In the genomic region with DNA sequence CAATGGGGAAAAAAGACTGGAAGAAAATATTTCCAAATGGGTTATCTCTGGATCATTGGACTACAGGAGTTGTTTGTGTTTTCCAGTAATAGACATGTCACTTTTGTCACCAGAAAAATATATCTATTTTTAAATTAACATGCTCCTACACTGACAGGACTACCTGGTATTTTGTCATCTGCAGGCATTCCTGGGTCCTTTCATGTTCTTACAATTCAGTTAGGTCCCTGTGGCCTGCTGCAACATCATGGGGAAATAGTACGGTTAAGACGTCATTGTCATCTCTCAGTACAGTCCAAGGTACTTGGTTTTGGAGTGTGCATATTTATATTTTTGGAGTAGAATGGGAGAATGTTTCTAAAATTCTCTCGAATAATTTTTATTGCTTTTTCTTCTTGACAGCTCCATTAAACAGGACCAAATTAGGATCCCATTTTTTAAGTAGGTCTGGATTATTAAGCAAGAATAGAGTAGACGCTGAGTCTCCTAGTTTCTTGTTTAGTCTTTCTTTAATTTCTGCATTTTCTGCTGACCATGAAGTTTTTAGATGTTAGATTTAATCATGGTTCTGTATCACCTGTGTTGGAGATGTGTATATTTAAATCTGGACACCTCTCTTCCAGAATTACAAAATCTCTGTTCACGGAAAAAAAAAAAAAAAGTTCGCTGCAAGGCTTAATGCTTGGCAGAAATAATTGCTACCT, we compare ENCODE assay signal across 12 cellular contexts. TPM values are rescaled to one million over a fixed set of nuclear protein-coding genes. Genes with fewer than 3 reads are reported as not detected.
DNase-seq lines count a peak whose midpoint lies in the region; ATAC-seq and TF ChIP-seq lines count a peak whose summit lies in the region.
"Had no signal": no experiment of that assay in that cellular context is flagged by ENCODE, and none has a peak within 500 bp of the region (broad histone marks: within the 10 kb centered on the region; RNA-seq: fewer than 3 reads in every experiment).

No MANE protein-coding gene starts in this region.

- H3K79me2 ChIP-seq in GM23248 (ENCODE audit: insufficient read depth): peaks cover 36% of the 10 kb centered on the region

- WGBS in suprapubic skin: 62% methylated on average over 6 of the region's 6 CpGs
- WGBS in GM23248 (ENCODE audit: low coverage in 1 of 2, low lambda C conversion rate in 2 of 2, missing lambda C conversion rate in 2 of 2), 2 experiments: 85% methylated on average over 6 of the region's 6 CpGs

- H3F3A ChIP-seq in GM23248 (ENCODE audit: insufficient read depth): peaks cover 26% of the 10 kb centered on the region; the same call in 1 of the 2 replicates

- ATAC-seq in activated T-cell treated with anti-CD3 and anti-CD28 coated beads, Interleukin-2, amount 50 U/mL, for 72 hours (replicated peaks in 1 of 2): no peak
- ATAC-seq in activated T-helper 17 cell treated with anti-CD3 and anti-CD28 coated beads, Interleukin-2, amount 50 U/mL, for 72 hours (replicated peaks): no peak
- ATAC-seq in lower lobe of right lung: no peak

- no peaks in the 10 kb centered on the region for H4K20me1 ChIP-seq in GM23248 (ENCODE audit: insufficient read depth)

- no peak for TF ChIP-seq EP300 in suprapubic skin (IDR thresholded peaks at IDR 0.05)

- H3K27ac ChIP-seq in lower lobe of right lung (peak overlapping the region; percentile 59), suprapubic skin (peak overlapping the region; percentile 40), GM23248 (no peak overlapping the region)

- in situ Hi-C loops in GM23248 (cut with MboI): no loop called here

- H3K4me2 ChIP-seq in GM23248 (ENCODE audit: unreplicated experiment): no peak overlapping the region

- no peak for DNase-seq in activated T-cell treated with anti-CD3 and anti-CD28 coated beads, Interleukin-2, amount 50 U/mL, for 72 hours
- no peak for DNase-seq in activated T-cell treated with anti-CD3 and anti-CD28 coated beads, Interleukin-2, amount 50 U/mL, for 48 hours
- DNase-seq in lower lobe of right lung (no peak), suprapubic skin (ENCODE audit: low spot score in 2 of 2) (no peak), DMS153 treated with DMSO at 0.1 percent for 48 hours (lab: John Stamatoyannopoulos, UW; ENCODE audit: unreplicated experiment) (no peak), NCI-H1694 treated with DMSO at 0.1 percent for 48 hours (lab: John Stamatoyannopoulos, UW) (no peak), GM23248 (no peak)
- DNase-seq: activated CD4-positive, CD25-positive, alpha-beta regulatory T cell; Calu3; NCI-H2227 treated with DMSO at 0.1 percent for 48 hours; stimulated activated naive CD4-positive, alpha-beta T cell treated with Interleukin-2 at 50 U/mL for 16 hours had no signal

- peaks cover 8% of the 10 kb centered on the region for H3K36me3 ChIP-seq in lower lobe of right lung
- H3K36me3 ChIP-seq in suprapubic skin: no peaks in the 10 kb centered on the region
- H3K36me3 ChIP-seq in GM23248 (ENCODE audit: low read depth): no peaks in the 10 kb centered on the region

- no peak for TF ChIP-seq CTCF in lower lobe of right lung (IDR thresholded peaks at IDR 0.05)
- no peak for TF ChIP-seq CTCF in suprapubic skin (IDR thresholded peaks at IDR 0.05)

- no peaks in the 10 kb centered on the region for H3K27me3 ChIP-seq in lower lobe of right lung (ENCODE audit: low read depth)
- no peaks in the 10 kb centered on the region for H3K27me3 ChIP-seq in suprapubic skin
- no peaks in the 10 kb centered on the region for H3K27me3 ChIP-seq in GM23248 (replicated peaks; ENCODE audit: insufficient read depth)

- H3K9ac ChIP-seq in GM23248: no peak overlapping the region

- no peaks in the 10 kb centered on the region for H3K9me2 ChIP-seq in GM23248 (ENCODE audit: insufficient read depth)

- H3K9me3 ChIP-seq in lower lobe of right lung (no peaks in the 10 kb centered on the region), suprapubic skin (no peaks in the 10 kb centered on the region), GM23248 (ENCODE audit: low read depth) (no peaks in the 10 kb centered on the region)

- intact Hi-C loops in lower lobe of right lung (cut with DNase I): no loop called here

- no peak overlapping the region for H3K4me3 Mint-ChIP-seq in activated T-cell treated with anti-CD3 and anti-CD28 coated beads, Interleukin-2, amount 50 U/mL, for 72 hours
- no peak overlapping the region for H3K4me3 Mint-ChIP-seq in activated T-helper 17 cell treated with anti-CD3 and anti-CD28 coated beads, Interleukin-2, amount 50 U/mL, for 72 hours

- peaks cover 3 to 26% of the 10 kb centered on the region in 2 donors for H3K36me3 Mint-ChIP-seq in activated T-cell treated with anti-CD3 and anti-CD28 coated beads, Interleukin-2, amount 50 U/mL, for 72 hours (ENCODE audit: insufficient read depth in 2 of 2)
- H3K36me3 Mint-ChIP-seq in activated T-helper 17 cell treated with anti-CD3 and anti-CD28 coated beads, Interleukin-2, amount 50 U/mL, for 72 hours (ENCODE audit: low read depth): peaks cover 60% of the 10 kb centered on the region

- no peak overlapping the region for H2AFZ ChIP-seq in GM23248

- no peaks in the 10 kb centered on the region for H3K9me3 Mint-ChIP-seq in activated T-cell treated with anti-CD3 and anti-CD28 coated beads, Interleukin-2, amount 50 U/mL, for 72 hours
- H3K9me3 Mint-ChIP-seq in activated T-helper 17 cell treated with anti-CD3 and anti-CD28 coated beads, Interleukin-2, amount 50 U/mL, for 72 hours: no peaks in the 10 kb centered on the region

- H3K4me3 ChIP-seq in lower lobe of right lung (no peak overlapping the region), suprapubic skin (no peak overlapping the region), GM23248 (no peak overlapping the region)

- H3K27me3 Mint-ChIP-seq in activated T-cell treated with anti-CD3 and anti-CD28 coated beads, Interleukin-2, amount 50 U/mL, for 72 hours (ENCODE audit: low read depth): no peaks in the 10 kb centered on the region
- H3K27me3 Mint-ChIP-seq in activated T-helper 17 cell treated with anti-CD3 and anti-CD28 coated beads, Interleukin-2, amount 50 U/mL, for 72 hours: no peaks in the 10 kb centered on the region

- peaks cover 96% of the 10 kb centered on the region for H3K4me1 ChIP-seq in lower lobe of right lung
- H3K4me1 ChIP-seq in suprapubic skin: peaks cover 90% of the 10 kb centered on the region
- H3K4me1 ChIP-seq in GM23248 (ENCODE audit: insufficient read depth): peaks cover 29% of the 10 kb centered on the region

- TF ChIP-seq POLR2A in suprapubic skin (IDR thresholded peaks at IDR 0.05): no peak

- peaks cover 74% of the 10 kb centered on the region for H3K4me1 Mint-ChIP-seq in activated T-cell treated with anti-CD3 and anti-CD28 coated beads, Interleukin-2, amount 50 U/mL, for 72 hours (ENCODE audit: low read depth)
- peaks cover 57% of the 10 kb centered on the region for H3K4me1 Mint-ChIP-seq in activated T-helper 17 cell treated with anti-CD3 and anti-CD28 coated beads, Interleukin-2, amount 50 U/mL, for 72 hours

- peak overlapping the region; percentile 66 for H3K27ac Mint-ChIP-seq in activated T-cell treated with anti-CD3 and anti-CD28 coated beads, Interleukin-2, amount 50 U/mL, for 72 hours
- peak overlapping the region; percentile 42 for H3K27ac Mint-ChIP-seq in activated T-helper 17 cell treated with anti-CD3 and anti-CD28 coated beads, Interleukin-2, amount 50 U/mL, for 72 hours

RNA-seq across cellular contexts. Expression of a gene that starts 46.9 kb away (rescaled TPM):
- 1 to 10 TPM; 7.0 to 7.4 TPM for total RNA-seq in activated T-cell treated with anti-CD3 and anti-CD28 coated beads, Interleukin-2, amount 50 U/mL, for 72 hours
- 1 to 10 TPM; 3.2 to 3.5 TPM for total RNA-seq in activated T-helper 17 cell treated with anti-CD3 and anti-CD28 coated beads, Interleukin-2, amount 50 U/mL, for 72 hours
- total RNA-seq in lower lobe of right lung (12.6 TPM), suprapubic skin (10 to 100 TPM; 23.2 to 36.6 (median 26.3) TPM)
- total RNA-seq in GM23248 (2014; rRNA removed; shearing (Covaris generic)): 1.9 and 3.0 TPM in 2 replicates
- polyA plus RNA-seq in GM23248 (2016; fragmentation: Nextera tagmentation; extraction: Ambion mirVana): 1.7 and 2.4 TPM in 2 replicates
